In genomic region chr10:43408710-43409384, GRCh38 we compare ENCODE assay signal across 9 cellular contexts. TPM values are rescaled to one million over a fixed set of nuclear protein-coding genes. Genes with fewer than 3 reads are reported as not detected.
A peak's percentile ranks its signal among the peaks of the same experiment; 100 is the strongest.
DNase-seq lines count a peak whose midpoint lies in the region; ATAC-seq, FAIRE-seq and TF ChIP-seq lines count a peak whose summit lies in the region.
"Had no signal": no experiment of that assay in that cellular context is flagged by ENCODE, and none has a peak within 500 bp of the region (broad histone marks: within the 10 kb centered on the region; RNA-seq: fewer than 3 reads in every experiment).

A gene with protein sequence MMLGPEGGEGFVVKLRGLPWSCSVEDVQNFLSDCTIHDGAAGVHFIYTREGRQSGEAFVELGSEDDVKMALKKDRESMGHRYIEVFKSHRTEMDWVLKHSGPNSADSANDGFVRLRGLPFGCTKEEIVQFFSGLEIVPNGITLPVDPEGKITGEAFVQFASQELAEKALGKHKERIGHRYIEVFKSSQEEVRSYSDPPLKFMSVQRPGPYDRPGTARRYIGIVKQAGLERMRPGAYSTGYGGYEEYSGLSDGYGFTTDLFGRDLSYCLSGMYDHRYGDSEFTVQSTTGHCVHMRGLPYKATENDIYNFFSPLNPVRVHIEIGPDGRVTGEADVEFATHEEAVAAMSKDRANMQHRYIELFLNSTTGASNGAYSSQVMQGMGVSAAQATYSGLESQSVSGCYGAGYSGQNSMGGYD (minus strand): TSS chr10:43409186. CDS start chr10:43387884, 21,302 bp downstream.

- H3K9me3 ChIP-seq in keratinocyte (ENCODE audit: control insufficient read depth, low read depth, low read length), result no peaks in the 10 kb centered on the region

- H3K4me3 ChIP-seq in AG10803 (ENCODE audit: low read length), result peak within 1 kb of the TSS; percentile 83
- peak within 1 kb of the TSS; percentile 77 to 89 (median 83) for H3K4me3 ChIP-seq in keratinocyte (ENCODE audit: control insufficient read depth in 2 of 3, extremely low read depth in 1 of 3, insufficient read depth in 2 of 3, low read depth in 1 of 3, low read length in 3 of 3)

- peak within 1 kb of the TSS; percentile 87 for H2AFZ ChIP-seq in keratinocyte (ENCODE audit: control insufficient read depth, low read length)

- H4K20me1 ChIP-seq in keratinocyte (ENCODE audit: control insufficient read depth, extremely low read depth, insufficient read depth, low read length), result peaks cover 15% of the 10 kb centered on the region

- TF ChIP-seq CTCF in AG10803 (conservative IDR thresholded peaks at IDR 0.05; ENCODE audit: low read length) (no peak), keratinocyte (optimal IDR thresholded peaks at IDR 0.05 in 1 of 3, IDR thresholded peaks at IDR 0.05 in 1 of 3, conservative IDR thresholded peaks at IDR 0.05 in 1 of 3; ENCODE audit: extremely low read depth in 1 of 3, insufficient read depth in 2 of 3, low read length in 3 of 3) (no peak)

- H3K79me2 ChIP-seq in keratinocyte (ENCODE audit: control insufficient read depth, insufficient read depth, low read length), result peaks cover 48% of the 10 kb centered on the region

- peak; percentile 58 for ATAC-seq in GM19035 (IDR thresholded peaks at IDR 0.05; ENCODE audit: unreplicated experiment)
- ATAC-seq in HG03342 (IDR thresholded peaks at IDR 0.05; ENCODE audit: unreplicated experiment), result peak; percentile 63

- FAIRE-seq in keratinocyte (lab: Jason Lieb, UNC), result no peak
- FAIRE-seq: TTC549 had no signal

- H3K27ac ChIP-seq in keratinocyte (ENCODE audit: control insufficient read depth, insufficient read depth, low read length), result peak within 1 kb of the TSS; percentile 97

- peak within 1 kb of the TSS; percentile 99 for H3K4me2 ChIP-seq in keratinocyte (ENCODE audit: control insufficient read depth, extremely low read depth, insufficient read depth, low read depth, low read length)

- dilution Hi-C loops in keratinocyte (cut with MboI; ENCODE audit: extremely low pct_ligation_motif_present, low sequenced_read_pairs), result no loop called here

- H3K27me3 ChIP-seq in keratinocyte (ENCODE audit: control insufficient read depth, extremely low read depth, insufficient read depth, low read length), result no peaks in the 10 kb centered on the region

- DNase-seq in AG10803 (ENCODE audit: low read depth), result peak; percentile 95
- DNase-seq in NCI-H345 treated with DMSO at 0.1 percent for 48 hours (lab: John Stamatoyannopoulos, UW; ENCODE audit: unreplicated experiment), result peak; percentile 74
- DNase-seq in activated CD4-positive, CD25-positive, alpha-beta regulatory T cell treated with anti-CD3 and anti-CD28 coated beads, Interleukin-2, amount 50 U/mL, for 72 hours, result peak; percentile 96
- peak; percentile 94 for DNase-seq in cerebellar cortex (ENCODE audit: low spot score)
- peak; percentile 71 for DNase-seq in keratinocyte (ENCODE audit: low read depth, low spot score)
- DNase-seq in stimulated activated CD4-positive, alpha-beta T cell treated with anti-CD3 and anti-CD28 coated beads, Interleukin-12 subunit alpha, Interleukin-12 subunit beta, amount 100 ng/mL, for 48 hours (ENCODE audit: low read depth in 2 of 3, low spot score in 1 of 3), result peak; percentile 92 to 95 (median 93)

- H3K9ac ChIP-seq in keratinocyte (ENCODE audit: control insufficient read depth, extremely low read depth, insufficient read depth, low read length), result peak within 1 kb of the TSS; percentile 93

- H3K4me1 ChIP-seq in keratinocyte (ENCODE audit: control insufficient read depth, extremely low read depth, insufficient read depth, low read length), result peaks cover 23% of the 10 kb centered on the region

- peaks cover 0 to 1% of the 10 kb centered on the region in 2 experiments for H3K36me3 ChIP-seq in keratinocyte (ENCODE audit: control insufficient read depth in 2 of 2, extremely low read depth in 1 of 2, insufficient read depth in 2 of 2, low read length in 2 of 2)

- no peaks in the 10 kb centered on the region for H3K9me1 ChIP-seq in keratinocyte (ENCODE audit: control insufficient read depth, extremely low read depth, insufficient read depth, low read length)

RNA-seq across cellular contexts. Expression of the gene that starts here (rescaled TPM):
- polyA plus RNA-seq in keratinocyte, result 164 to 238 TPM (median 230 TPM) in 3 replicates
- polyA plus RNA-seq in keratinocyte (2011; ENCODE audit: low read depth), result 149 TPM
- polyA plus RNA-seq in keratinocyte (2011; cell fraction: cytosol; rRNA removed), result 154 and 156 TPM in 2 replicates
- 171 and 186 TPM in 2 replicates for polyA plus RNA-seq in keratinocyte (2011; cell fraction: nucleus; rRNA removed)
- 128 and 184 TPM in 2 replicates for polyA plus RNA-seq in keratinocyte (2012; ENCODE audit: low replicate concordance)
- polyA minus RNA-seq in keratinocyte, result 160 to 224 TPM (median 169 TPM) in 3 replicates
- polyA minus RNA-seq in keratinocyte (2011; cell fraction: cytosol; rRNA and poly(A)+ RNA removed), result 138 TPM
- polyA minus RNA-seq in keratinocyte (2011; cell fraction: nucleus; rRNA and poly(A)+ RNA removed), result 79.5 and 115 TPM in 2 replicates

Comparison
In these comparisons a context has a peak if more than half of its experiments do, and no peak if none do; other contexts are left out.
1. Peak in every context shown above with its lines: DNase-seq, ATAC-seq, H3K4me3 ChIP-seq and H3K27ac ChIP-seq.